ENCODE assay signal across 25 cellular contexts in the genomic region with DNA sequence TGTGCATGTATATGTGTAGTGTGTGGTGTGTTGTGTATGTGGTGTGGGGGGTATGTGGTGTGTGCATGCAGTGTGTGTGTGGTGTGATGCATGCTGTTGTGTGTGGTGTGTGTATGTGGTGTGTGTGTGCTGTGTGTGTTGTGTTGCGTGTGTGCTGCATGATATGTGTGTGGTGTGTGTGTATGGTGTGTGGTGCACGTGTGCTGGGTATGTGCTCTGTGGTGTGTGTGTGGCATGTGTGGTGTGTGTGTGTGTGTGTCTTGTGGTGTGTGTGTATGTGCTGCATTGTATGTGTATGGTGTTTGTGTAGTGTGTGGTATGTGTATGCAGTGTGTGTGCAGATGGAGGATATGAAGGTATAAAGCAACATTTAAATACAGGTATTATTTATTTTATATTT.
"Had no signal": no experiment of that assay in that cellular context is flagged by ENCODE, and none has a peak within 500 bp of the region (broad histone marks: within the 10 kb centered on the region; RNA-seq: fewer than 3 reads in every experiment).

No MANE protein-coding gene starts in this region.

- ATAC-seq: left lobe of liver; naive thymus-derived CD4-positive, alpha-beta T cell; stimulated activated memory B cell treated with anti-CD40 and anti-IgM and Interleukin-4, amounts not matched to agents 10 μg/mL and 1 μg/mL and 100 μg/mL, for 72 hours; stimulated activated naive CD8-positive, alpha-beta T cell treated with anti-CD3 and anti-CD28 coated beads, Interleukin-15, Interleukin-2, amounts not matched to agents 100 U/mL and 50 U/mL, for 24 hours had no signal

- H3K27me3 ChIP-seq: neural progenitor cell, right atrium auricular region, sigmoid colon, testis, tibial artery, upper lobe of left lung, uterus had no signal

- H3K4me1 ChIP-seq: neural progenitor cell, prostate gland, right atrium auricular region, sigmoid colon, testis, tibial artery, upper lobe of left lung, uterus had no signal

- FAIRE-seq: endothelial cell of umbilical vein, frontal cortex, kidney had no signal

- H3K27ac ChIP-seq: coronary artery, neural progenitor cell, prostate gland, right atrium auricular region, sigmoid colon, testis, tibial artery, upper lobe of left lung, uterus had no signal

- H3K4me2 ChIP-seq: neural progenitor cell had no signal

- H3K4me3 ChIP-seq: coronary artery, neural progenitor cell, prostate gland, right atrium auricular region, sigmoid colon, testis, tibial artery, upper lobe of left lung, uterus had no signal

- DNase-seq: dermis blood vessel endothelial cell; effector memory CD4-positive, alpha-beta T cell; erythroblast; kidney; mesendoderm; midbrain; naive thymus-derived CD4-positive, alpha-beta T cell; nucleus accumbens; sigmoid colon; stimulated activated CD4-positive, alpha-beta T cell treated with anti-CD3 and anti-CD28 coated beads, Interleukin-2, amount 100 ng/mL, for 24 hours; stimulated activated CD4-positive, alpha-beta T cell treated with anti-CD3 and anti-CD28 coated beads, Interleukin-4, amount 100 ng/mL, for 24 hours; stimulated activated naive CD8-positive, alpha-beta T cell treated with anti-CD3 and anti-CD28 coated beads, Interleukin-15, Interleukin-2, amounts not matched to agents 100 U/mL and 50 U/mL, for 24 hours; substantia nigra; testis; tibial artery; upper lobe of left lung; uterus had no signal

- H3K36me3 ChIP-seq: neural progenitor cell, prostate gland, right atrium auricular region, sigmoid colon, tibial artery, upper lobe of left lung, uterus had no signal

- H3K9ac ChIP-seq: neural progenitor cell had no signal

- H2AFZ ChIP-seq: neural progenitor cell had no signal

- H3K9me3 ChIP-seq: prostate gland, right atrium auricular region, sigmoid colon, testis, tibial artery, upper lobe of left lung, uterus had no signal
